In genomic region chr9:15480028-15480427, GRCh38 we compare ENCODE assay signal across 15 cellular contexts.
"Had no signal": no experiment of that assay in that cellular context is flagged by ENCODE, and none has a peak within 500 bp of the region (broad histone marks: within the 10 kb centered on the region; RNA-seq: fewer than 3 reads in every experiment).

No MANE protein-coding gene starts in this region.

- H3K27me3 ChIP-seq: brain microvascular endothelial cell, foreskin keratinocyte, neutrophil had no signal

- H3K27me3 Mint-ChIP-seq: dendritic cell treated with granulocyte-macrophage colony-stimulating factor and Interleukin-4, amounts not matched to agents 40 ng/mL and 50 ng/mL, for 4 days; naive B cell had no signal

- H3K4me3 Mint-ChIP-seq: dendritic cell treated with granulocyte-macrophage colony-stimulating factor and Interleukin-4, amounts not matched to agents 40 ng/mL and 50 ng/mL, for 4 days; naive B cell had no signal

- H3K9me3 ChIP-seq: neutrophil had no signal

- ATAC-seq: activated naive CD4-positive, alpha-beta T cell treated with anti-CD3 and anti-CD28 coated beads, Interleukin-2, amount 50 U/mL, for 72 hours; foreskin keratinocyte had no signal

- H3K36me3 ChIP-seq: brain microvascular endothelial cell had no signal

- H3K27ac ChIP-seq: brain microvascular endothelial cell, foreskin keratinocyte, neutrophil had no signal

- DNase-seq: activated CD4-positive, alpha-beta T cell treated with anti-CD3 and anti-CD28 coated beads, Interleukin-2, amount 50 U/mL, for 1 hour; activated effector memory CD4-positive, alpha-beta T cell treated with Interleukin-2 at 50 U/mL for 16 hours; amygdala; brain microvascular endothelial cell; cerebellar nuclear complex; effector memory CD4-positive, alpha-beta T cell; foreskin keratinocyte; islet precursor cell; mammary epithelial cell; naive B cell; stimulated activated naive CD4-positive, alpha-beta T cell; trophoblast cell had no signal

- H3K4me1 ChIP-seq: foreskin keratinocyte had no signal

- H3K27ac Mint-ChIP-seq: activated naive CD4-positive, alpha-beta T cell treated with anti-CD3 and anti-CD28 coated beads, Interleukin-2, amount 50 U/mL, for 72 hours; dendritic cell treated with granulocyte-macrophage colony-stimulating factor and Interleukin-4, amounts not matched to agents 40 ng/mL and 50 ng/mL, for 4 days had no signal

- H3K9me3 Mint-ChIP-seq: activated naive CD4-positive, alpha-beta T cell treated with anti-CD3 and anti-CD28 coated beads, Interleukin-2, amount 50 U/mL, for 72 hours; dendritic cell treated with granulocyte-macrophage colony-stimulating factor and Interleukin-4, amounts not matched to agents 40 ng/mL and 50 ng/mL, for 4 days; naive B cell had no signal
